Comparison of ENCODE assay signal across 8 cellular contexts in genomic region chr6:131627724-131628682, GRCh38. TPM values are rescaled to one million over a fixed set of nuclear protein-coding genes. Genes with fewer than 3 reads are reported as not detected.
DNase-seq lines count a peak whose midpoint lies in the region; ATAC-seq and TF ChIP-seq lines count a peak whose summit lies in the region.

Gene MED23 (minus strand): TSS chr6:131628242. CDS start chr6:131628049, 193 bp downstream.

- BruUV-seq in Calu3 (replicated peaks; lab: Mats Ljungman, UMichigan): no TSS peak

- no peaks in the 10 kb centered on the region for H3K27me3 ChIP-seq in endocrine pancreas (ENCODE audit: control insufficient read depth, insufficient read depth, low read length)
- H3K27me3 ChIP-seq in mesendoderm (ENCODE audit: insufficient read depth, low read length, poor library complexity): no peaks in the 10 kb centered on the region

- ATAC-seq in GM21381 (IDR thresholded peaks at IDR 0.05; ENCODE audit: unreplicated experiment): peak; percentile 98
- peak; percentile 91 for ATAC-seq in activated CD8-positive, alpha-beta memory T cell treated with anti-CD3 and anti-CD28 coated beads, Interleukin-2, amount 10 ng/mL, durations not matched to agents 7 days and 5 days

- H3K4me1 ChIP-seq in endocrine pancreas (ENCODE audit: control insufficient read depth, insufficient read depth, low read length): peaks cover 14% of the 10 kb centered on the region
- H3K4me1 ChIP-seq in mesendoderm (ENCODE audit: control insufficient read depth, low read depth, low read length): no peaks in the 10 kb centered on the region

- TF ChIP-seq CTCF in Calu3 (IDR thresholded peaks at IDR 0.05; ENCODE audit: unreplicated experiment): peak; percentile 97

- H3K4me3 Mint-ChIP-seq in Calu3 (ENCODE audit: low read depth, unreplicated experiment): peak within 1 kb of the TSS; percentile 93
- peak within 1 kb of the TSS; percentile 84 for H3K4me3 Mint-ChIP-seq in activated CD8-positive, alpha-beta memory T cell treated with anti-CD3 and anti-CD28 coated beads, Interleukin-2, amount 10 ng/mL, durations not matched to agents 7 days and 5 days

- intact Hi-C loops in Calu3 (cut with micrococcal nuclease; ENCODE audit: unreplicated experiment): no loop called here

- H4K8ac ChIP-seq in mesendoderm (ENCODE audit: low read depth, low read length): no peak within 1 kb of the TSS

- H3K23ac ChIP-seq in mesendoderm (ENCODE audit: low read length): peak within 1 kb of the TSS; percentile 19

- CTCF ChIA-PET in Calu3 (lab: Charles Lee): interaction anchor here (0.5 to 1.5 kb wide), 14 partner anchors 9 to 750 kb away, joined by 3 to 7 read pairs (median 4); partner anchors contain the start of gene ENPP3
- CTCF ChIA-PET in activated CD8-positive, alpha-beta memory T cell treated with anti-CD3 and anti-CD28 coated beads, Interleukin-2, amount 10 ng/mL, durations not matched to agents 7 days and 5 days (lab: Charles Lee): interaction anchor here (0.6 to 3.1 kb wide), 31 partner anchors 9 to 1922 kb away, joined by 3 to 18 read pairs (median 4); partner anchors contain the start of gene ENPP3

- H3K9ac ChIP-seq in endocrine pancreas (ENCODE audit: control insufficient read depth, insufficient read depth, low read length) (peak within 1 kb of the TSS; percentile 99), mesendoderm (ENCODE audit: low read length) (peak within 1 kb of the TSS; percentile 90)

- peak within 1 kb of the TSS; percentile 89 for H3K27ac Mint-ChIP-seq in Calu3 (ENCODE audit: unreplicated experiment)
- peak within 1 kb of the TSS; percentile 92 for H3K27ac Mint-ChIP-seq in activated CD8-positive, alpha-beta memory T cell treated with anti-CD3 and anti-CD28 coated beads, Interleukin-2, amount 10 ng/mL, durations not matched to agents 7 days and 5 days

- no peak within 1 kb of the TSS for H3K4ac ChIP-seq in mesendoderm (ENCODE audit: low read depth, low read length)

- H3K27me3 Mint-ChIP-seq in Calu3 (ENCODE audit: unreplicated experiment): peaks cover 14% of the 10 kb centered on the region
- H3K27me3 Mint-ChIP-seq in activated CD8-positive, alpha-beta memory T cell treated with anti-CD3 and anti-CD28 coated beads, Interleukin-2, amount 10 ng/mL, durations not matched to agents 7 days and 5 days: no peaks in the 10 kb centered on the region

- H2BK15ac ChIP-seq in mesendoderm (replicated peaks; ENCODE audit: low read depth): no peak within 1 kb of the TSS

- no peak within 1 kb of the TSS for H3K18ac ChIP-seq in mesendoderm (ENCODE audit: low read length)

- no peak within 1 kb of the TSS for H2BK5ac ChIP-seq in mesendoderm (ENCODE audit: low read length)

- H3K36me3 ChIP-seq in endocrine pancreas (ENCODE audit: control insufficient read depth, insufficient read depth, low read length) (no peaks in the 10 kb centered on the region), mesendoderm (ENCODE audit: control insufficient read depth, insufficient read depth, low read length) (no peaks in the 10 kb centered on the region)

- peaks cover 33% of the 10 kb centered on the region for H3K36me3 Mint-ChIP-seq in Calu3 (ENCODE audit: insufficient read depth, unreplicated experiment)
- H3K36me3 Mint-ChIP-seq in activated CD8-positive, alpha-beta memory T cell treated with anti-CD3 and anti-CD28 coated beads, Interleukin-2, amount 10 ng/mL, durations not matched to agents 7 days and 5 days: peaks cover 16% of the 10 kb centered on the region

- H2AK5ac ChIP-seq in mesendoderm (ENCODE audit: low read length): no peak within 1 kb of the TSS

- peaks cover 9% of the 10 kb centered on the region for H3K4me1 Mint-ChIP-seq in Calu3 (ENCODE audit: low read depth, unreplicated experiment)
- H3K4me1 Mint-ChIP-seq in activated CD8-positive, alpha-beta memory T cell treated with anti-CD3 and anti-CD28 coated beads, Interleukin-2, amount 10 ng/mL, durations not matched to agents 7 days and 5 days: peaks cover 21% of the 10 kb centered on the region

- H3K79me1 ChIP-seq in mesendoderm (ENCODE audit: low read length): peaks cover 2% of the 10 kb centered on the region

- DNase-seq in Calu3: peak; percentile 99
- peak; percentile 60 to 99 (median 96) for DNase-seq in HUDEP-2 (lab: John Stamatoyannopoulos, UW; ENCODE audit: unreplicated experiment in 76 of 76)
- DNase-seq in NOMO-1 treated with dmso at 0.1 percent for 144 hours (lab: John Stamatoyannopoulos, UW; ENCODE audit: unreplicated experiment): peak; percentile 82
- DNase-seq in activated CD8-positive, alpha-beta memory T cell treated with anti-CD3 and anti-CD28 coated beads, Interleukin-2, amount 10 ng/mL, durations not matched to agents 7 days and 5 days: peak; percentile 94
- peak; percentile 98 for DNase-seq in mesendoderm
- DNase-seq in stimulated activated CD8-positive, alpha-beta memory T cell treated with anti-CD3 and anti-CD28 coated beads, Interleukin-15, amount 100 ng/mL, for 1 hour (ENCODE audit: low read depth): peak; percentile 94

- peak within 1 kb of the TSS; percentile 86 for H3K27ac ChIP-seq in mesendoderm (ENCODE audit: low read depth, low read length)

- H3K9me3 Mint-ChIP-seq in Calu3 (ENCODE audit: low read depth, unreplicated experiment): no peaks in the 10 kb centered on the region
- H3K9me3 Mint-ChIP-seq in activated CD8-positive, alpha-beta memory T cell treated with anti-CD3 and anti-CD28 coated beads, Interleukin-2, amount 10 ng/mL, durations not matched to agents 7 days and 5 days (ENCODE audit: low read depth): no peaks in the 10 kb centered on the region

- WGBS in mesendoderm (ENCODE audit: extremely low coverage, insufficient coverage, low lambda C conversion rate): no CpG with 5 or more reads among the region's 53 CpGs

- no peaks in the 10 kb centered on the region for H3K9me3 ChIP-seq in endocrine pancreas (ENCODE audit: control insufficient read depth, low read length)

- H3K4me3 ChIP-seq in endocrine pancreas (ENCODE audit: control insufficient read depth, insufficient read depth, low read length) (peak within 1 kb of the TSS; percentile 98), mesendoderm (ENCODE audit: low read length) (peak within 1 kb of the TSS; percentile 57)

- H3K79me2 ChIP-seq in mesendoderm (ENCODE audit: control insufficient read depth, insufficient read depth, low read length): no peaks in the 10 kb centered on the region

- H2BK120ac ChIP-seq in mesendoderm (ENCODE audit: low read depth, low read length): no peak within 1 kb of the TSS

- peak within 1 kb of the TSS; percentile 33 for H3K4me2 ChIP-seq in mesendoderm (ENCODE audit: low read length)

- H3K56ac ChIP-seq in mesendoderm (ENCODE audit: low read length): peak within 1 kb of the TSS; percentile 93

- H4K5ac ChIP-seq in mesendoderm (ENCODE audit: low read length): peak within 1 kb of the TSS; percentile 53

RNA-seq across cellular contexts. Expression of gene MED23, which starts in this region (rescaled TPM):
- total RNA-seq in Calu3 (2022): 31.0 and 31.9 TPM in 2 replicates
- total RNA-seq in activated CD8-positive, alpha-beta memory T cell treated with anti-CD3 and anti-CD28 coated beads, Interleukin-2, amount 10 ng/mL, durations not matched to agents 7 days and 5 days: 10 to 100 TPM; 28.4 to 33.1 TPM
- 6.6 TPM for polyA plus RNA-seq in mesendoderm (2013, experiment 1 of 2)
- polyA plus RNA-seq in mesendoderm (2013, experiment 2 of 2): 6.9 TPM

Comparison
In these comparisons a context has a peak if more than half of its experiments do, and no peak if none do; other contexts are left out.
1. Peak in every context shown above with its lines: DNase-seq, ATAC-seq, H3K4me3 ChIP-seq and H3K27ac ChIP-seq.